9 cellular contexts compared by ENCODE assay signal in the genomic region with DNA sequence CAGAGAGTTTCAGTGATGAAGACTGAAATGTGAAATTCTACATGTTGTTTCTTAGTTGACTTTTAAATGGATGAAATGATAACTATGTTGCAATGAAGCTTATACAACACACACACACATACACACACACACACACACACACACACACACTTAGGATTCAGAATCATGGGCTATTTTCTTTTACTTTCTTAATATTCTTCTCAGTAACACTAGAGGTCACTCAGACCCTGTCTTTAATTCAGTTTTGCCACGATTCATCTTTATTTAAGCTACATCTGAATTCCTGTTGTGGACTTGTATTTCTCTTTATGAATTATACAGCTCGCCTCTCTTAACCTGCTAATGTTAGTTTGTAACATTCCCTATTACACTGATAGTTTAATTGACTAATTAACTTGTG.
DNase-seq lines count a peak whose midpoint lies in the region; ATAC-seq, FAIRE-seq and TF ChIP-seq lines count a peak whose summit lies in the region.
"Had no signal": no experiment of that assay in that cellular context is flagged by ENCODE, and none has a peak within 500 bp of the region (broad histone marks: within the 10 kb centered on the region; RNA-seq: fewer than 3 reads in every experiment).

No MANE protein-coding gene starts in this region.

- H3K4me3 ChIP-seq in OCI-LY7 (ENCODE audit: low read depth, low read length, poor library complexity, severe bottlenecking) (no peak overlapping the region), lower lobe of right lung (no peak overlapping the region)

- POLR2A ChIA-PET in OCI-LY7 (lab: Charles Lee): interaction anchor here (0.6 to 1.1 kb wide), 3 partner anchors 13 to 403 kb away, joined by 3 to 4 read pairs (median 3); no protein-coding TSS in a partner anchor

- intact Hi-C loops in OCI-LY7 (cut with micrococcal nuclease; ENCODE audit: unreplicated experiment): no loop called here
- intact Hi-C loops in lower lobe of right lung (cut with DNase I): no loop called here

- no peaks in the 10 kb centered on the region for H4K20me1 ChIP-seq in OCI-LY7 (ENCODE audit: insufficient read depth, low read length)

- H3K27ac ChIP-seq in OCI-LY7 (ENCODE audit: low read depth, low read length, poor library complexity, severe bottlenecking): no peak overlapping the region
- no peak overlapping the region for H3K27ac ChIP-seq in lower lobe of right lung
- H3K27ac ChIP-seq: parathyroid adenoma had no signal

- no TSS peak for BruUV-seq in OCI-LY7 (replicated peaks; lab: Mats Ljungman, UMichigan)

- ATAC-seq in HG02642 (IDR thresholded peaks at IDR 0.05; ENCODE audit: poor library complexity, unreplicated experiment) (no peak), lower lobe of right lung (no peak), GM19324 (IDR thresholded peaks at IDR 0.05; ENCODE audit: low FRiP score, unreplicated experiment) (no peak)

- no peak overlapping the region for H3K4me2 ChIP-seq in OCI-LY7 (ENCODE audit: low read length)

- CTCF ChIA-PET in OCI-LY7 (lab: Charles Lee; ENCODE audit: unreplicated experiment): no interaction called here

- no peak overlapping the region for H2AFZ ChIP-seq in OCI-LY7 (ENCODE audit: low read length)
- H2AFZ ChIP-seq: parathyroid adenoma had no signal

- TF ChIP-seq POLR2A in H54 (IDR thresholded peaks at IDR 0.05; ENCODE audit: low read depth, low read length): no peak

- FAIRE-seq in H54 (lab: Jason Lieb, UNC): peak; percentile 11

- H3K79me2 ChIP-seq in OCI-LY7 (ENCODE audit: insufficient read depth, low read depth, low read length): no peaks in the 10 kb centered on the region
- H3K79me2 ChIP-seq: parathyroid adenoma had no signal

- H3K36me3 ChIP-seq in OCI-LY7 (ENCODE audit: insufficient read depth, low read length) (no peaks in the 10 kb centered on the region), lower lobe of right lung (no peaks in the 10 kb centered on the region)

- TF ChIP-seq CTCF in OCI-LY7 (conservative IDR thresholded peaks at IDR 0.05; ENCODE audit: low read length): peak; percentile 72
- TF ChIP-seq CTCF in lower lobe of right lung (IDR thresholded peaks at IDR 0.05): no peak

- no peaks in the 10 kb centered on the region for H3K9me3 ChIP-seq in OCI-LY7 (ENCODE audit: low read length)
- H3K9me3 ChIP-seq in lower lobe of right lung: no peaks in the 10 kb centered on the region

- no peaks in the 10 kb centered on the region for H3K4me1 ChIP-seq in OCI-LY7 (ENCODE audit: insufficient read depth, low read length, poor library complexity, severe bottlenecking)
- no peaks in the 10 kb centered on the region for H3K4me1 ChIP-seq in lower lobe of right lung
- H3K4me1 ChIP-seq: parathyroid adenoma had no signal

- H3K9me2 ChIP-seq in OCI-LY7 (ENCODE audit: insufficient read depth, low read length): no peaks in the 10 kb centered on the region

- no peaks in the 10 kb centered on the region for H3K27me3 ChIP-seq in lower lobe of right lung (ENCODE audit: low read depth)

- peak; percentile 41 for DNase-seq in CMK (ENCODE audit: low read depth)
- no peak for DNase-seq in H54 (ENCODE audit: insufficient read length, low spot score)
- peak; percentile 37 for DNase-seq in OCI-LY7 (ENCODE audit: low spot score)
- peak; percentile 3 for DNase-seq in hepatic stellate cell (ENCODE audit: low spot score)
- no peak for DNase-seq in lower lobe of right lung
- DNase-seq in activated CD4-positive, alpha-beta T cell treated with anti-CD3 and anti-CD28 coated beads for 4 hours: no peak

Comparison
In these comparisons a context has a peak if more than half of its experiments do, and no peak if none do; other contexts are left out.
1. DNase-seq: peak in CMK (single experiment), OCI-LY7 (single experiment) and hepatic stellate cell (single experiment); none in H54 (single experiment), lower lobe of right lung (single experiment) and activated CD4-positive, alpha-beta T cell treated with anti-CD3 and anti-CD28 coated beads for 4 hours (0 of 2).